Comparison of ENCODE assay signal across 14 cellular contexts in the genomic region with DNA sequence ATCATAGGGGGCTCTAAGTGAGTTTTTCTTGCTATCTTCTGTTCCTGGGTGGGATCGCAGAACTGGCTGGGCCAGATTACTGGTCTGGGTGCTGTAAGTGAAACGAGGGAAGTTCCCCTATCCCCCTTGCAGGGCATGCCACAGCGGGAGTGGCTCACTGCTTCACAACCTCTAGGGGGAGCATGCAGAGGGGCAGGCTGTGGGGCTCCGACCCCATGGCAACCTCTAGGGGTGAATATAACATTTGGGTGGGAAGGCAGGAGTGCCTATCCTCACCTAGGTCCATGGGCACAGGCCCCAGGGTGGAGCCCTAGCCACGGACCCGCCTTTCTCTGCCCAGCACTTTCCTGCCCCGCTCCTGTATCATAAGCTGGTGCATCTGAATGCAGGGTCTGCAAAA. TPM values are rescaled to one million over a fixed set of nuclear protein-coding genes. Genes with fewer than 3 reads are reported as not detected.
DNase-seq lines count a peak whose midpoint lies in the region; ATAC-seq and TF ChIP-seq lines count a peak whose summit lies in the region.
"Had no signal": no experiment of that assay in that cellular context is flagged by ENCODE, and none has a peak within 500 bp of the region (broad histone marks: within the 10 kb centered on the region; RNA-seq: fewer than 3 reads in every experiment).

No MANE protein-coding gene starts in this region.

- no peak overlapping the region for H3K9ac ChIP-seq in DND-41 (ENCODE audit: low read depth, low read length)

- no peak for ATAC-seq in DND-41 (ENCODE audit: insufficient read depth, low read depth)
- no peak for ATAC-seq in esophagus mucosa
- no peak for ATAC-seq in GM21528 (IDR thresholded peaks at IDR 0.05; ENCODE audit: low FRiP score, unreplicated experiment)
- ATAC-seq: body of pancreas, PC-3 had no signal

- no peaks in the 10 kb centered on the region for H3K9me3 ChIP-seq in DND-41 (ENCODE audit: insufficient read depth, low read length, severe bottlenecking)
- H3K9me3 ChIP-seq: body of pancreas, MG63 had no signal

- H3K27me3 ChIP-seq in DND-41 (ENCODE audit: insufficient read depth, low read length, poor library complexity) = no peaks in the 10 kb centered on the region
- H3K27me3 ChIP-seq: body of pancreas, MG63 had no signal

- H3K4me3 ChIP-seq in DND-41 (ENCODE audit: low read depth in 1 of 2, low read length in 2 of 2) = no peak overlapping the region
- H3K4me3 ChIP-seq in GM12865 (ENCODE audit: low read depth, low read length) = no peak overlapping the region
- H3K4me3 ChIP-seq in NB4 (ENCODE audit: low read depth, low read length) = no peak overlapping the region
- H3K4me3 ChIP-seq: body of pancreas, MG63 had no signal

- no peak overlapping the region for H3K4me2 ChIP-seq in DND-41 (ENCODE audit: insufficient read depth, low read length)

- DNase-seq in DND-41 = no peak
- peak; percentile 40 for DNase-seq in GM12865 (ENCODE audit: low read depth)
- peak; percentile 20 for DNase-seq in NB4 (ENCODE audit: low read depth)
- peak; percentile 4 for DNase-seq in dedifferentiated amniotic fluid mesenchymal stem cell (ENCODE audit: extremely low spot score)
- no peak for DNase-seq in H4 (ENCODE audit: low spot score)
- DNase-seq: body of pancreas; dermis blood vessel endothelial cell; DMS153; MG63; NCI-H2171 treated with DMSO at 0.1 percent for 48 hours; PC-3; stimulated activated naive CD4-positive, alpha-beta T cell treated with Interleukin-2 at 50 U/mL for 16 hours had no signal

- TF ChIP-seq CTCF in DND-41 (IDR thresholded peaks at IDR 0.05; ENCODE audit: borderline replicate concordance, extremely low read depth, low read length, poor library complexity, severe bottlenecking) (peak; percentile 6), GM12865 (IDR thresholded peaks at IDR 0.05; ENCODE audit: insufficient read depth, low read depth, low read length, missing control alignments) (peak; percentile 36), NB4 (IDR thresholded peaks at IDR 0.05; ENCODE audit: low read depth, low read length) (peak; percentile 12)

- no peak overlapping the region for H2AFZ ChIP-seq in DND-41 (ENCODE audit: low read depth, low read length)

- no peaks in the 10 kb centered on the region for H4K20me1 ChIP-seq in DND-41 (ENCODE audit: insufficient read depth, low read length)

- peaks cover 21% of the 10 kb centered on the region for H3K4me1 ChIP-seq in DND-41 (ENCODE audit: insufficient read depth, low read length)
- H3K4me1 ChIP-seq: body of pancreas had no signal

- no peak overlapping the region for H3K27ac ChIP-seq in DND-41 (ENCODE audit: low read length)
- H3K27ac ChIP-seq: body of pancreas had no signal

- peaks cover 9% of the 10 kb centered on the region; the same call in 1 of the 2 replicates for H3K79me2 ChIP-seq in DND-41 (ENCODE audit: insufficient read depth, low read length)

- TF ChIP-seq POLR2A in NB4 (IDR thresholded peaks at IDR 0.05; ENCODE audit: extremely low read depth, insufficient read length) = no peak

- H3K36me3 ChIP-seq in DND-41 (ENCODE audit: insufficient read depth, low read length) = no peaks in the 10 kb centered on the region

RNA-seq across cellular contexts. Expression of gene RRAGB, which starts 1.7 kb away (rescaled TPM):
- total RNA-seq in H4 (2014; rRNA removed; shearing (Covaris generic)) = 7.0 and 8.9 TPM in 2 replicates
- 5.6 TPM for total RNA-seq in esophagus mucosa

Comparison
In these comparisons a context has a peak if more than half of its experiments do, and no peak if none do; other contexts are left out.
1. DNase-seq: peak in GM12865 (single experiment), NB4 (single experiment) and dedifferentiated amniotic fluid mesenchymal stem cell (single experiment); none in DND-41 (single experiment) and H4 (single experiment).
2. Peak in every context shown above with its lines, with median percentiles within 50 percentile points of each other: CTCF ChIP-seq.